13 cellular contexts compared by ENCODE assay signal in the genomic region with DNA sequence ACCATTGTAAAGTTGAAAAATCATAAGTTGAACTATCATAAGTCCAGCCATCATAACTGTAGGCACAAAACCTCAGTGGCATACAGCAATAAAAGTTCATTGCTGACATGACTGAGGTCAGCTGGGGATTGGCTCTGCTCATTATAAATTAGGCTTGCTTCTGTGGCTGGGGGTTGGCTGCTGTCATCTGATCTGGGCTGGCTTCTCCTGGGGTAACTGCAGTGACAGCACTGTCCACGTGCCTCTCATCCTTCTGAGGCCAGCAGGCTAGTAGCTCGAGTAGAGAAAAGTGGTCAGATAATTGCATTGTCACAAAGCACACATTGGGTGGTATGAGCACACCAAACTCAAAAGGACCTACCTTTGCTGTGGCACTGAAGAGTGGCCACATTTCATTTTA. TPM values are rescaled to one million over a fixed set of nuclear protein-coding genes. Genes with fewer than 3 reads are reported as not detected.
DNase-seq lines count a peak whose midpoint lies in the region; ATAC-seq and TF ChIP-seq lines count a peak whose summit lies in the region.
"Had no signal": no experiment of that assay in that cellular context is flagged by ENCODE, and none has a peak within 500 bp of the region (broad histone marks: within the 10 kb centered on the region; RNA-seq: fewer than 3 reads in every experiment).

No MANE protein-coding gene starts in this region.

- H2AFZ ChIP-seq in PC-9 = no peak overlapping the region
- H2AFZ ChIP-seq: GM23248, hepatocyte had no signal

- peaks cover 1% of the 10 kb centered on the region for H3K36me3 Mint-ChIP-seq in activated CD4-positive, alpha-beta T cell treated with anti-CD3 and anti-CD28 coated beads for 36 hours (ENCODE audit: low read depth)
- peaks cover 10% of the 10 kb centered on the region for H3K36me3 Mint-ChIP-seq in dendritic cell treated with granulocyte-macrophage colony-stimulating factor and Interleukin-4, amounts not matched to agents 40 ng/mL and 50 ng/mL, for 4 days (ENCODE audit: low read depth)

- H4K20me1 ChIP-seq in PC-9 (ENCODE audit: insufficient read depth) = no peaks in the 10 kb centered on the region

- H3K9me3 ChIP-seq in PC-9 (ENCODE audit: insufficient read depth, low read depth) = peaks cover 3% of the 10 kb centered on the region; the same call in 1 of the 2 replicates
- H3K9me3 ChIP-seq: mucosa of descending colon had no signal

- no peak overlapping the region for H3K4me3 ChIP-seq in PC-9
- H3K4me3 ChIP-seq in skin epidermis = no peak overlapping the region
- H3K4me3 ChIP-seq: hepatocyte, mucosa of descending colon had no signal

- BruUV-seq in PC-9 (replicated peaks; lab: Mats Ljungman, UMichigan) = no TSS peak

- H3K27ac Mint-ChIP-seq in activated CD4-positive, alpha-beta T cell treated with anti-CD3 and anti-CD28 coated beads for 36 hours = peak overlapping the region; percentile 13
- peak overlapping the region; percentile 67 for H3K27ac Mint-ChIP-seq in dendritic cell treated with granulocyte-macrophage colony-stimulating factor and Interleukin-4, amounts not matched to agents 40 ng/mL and 50 ng/mL, for 4 days

- peaks cover 90% of the 10 kb centered on the region for H3K4me1 Mint-ChIP-seq in activated CD4-positive, alpha-beta T cell treated with anti-CD3 and anti-CD28 coated beads for 36 hours
- peaks cover 75% of the 10 kb centered on the region for H3K4me1 Mint-ChIP-seq in dendritic cell treated with granulocyte-macrophage colony-stimulating factor and Interleukin-4, amounts not matched to agents 40 ng/mL and 50 ng/mL, for 4 days (ENCODE audit: low read depth)

- H3K9me2 ChIP-seq in PC-9 (ENCODE audit: insufficient read depth) = no peaks in the 10 kb centered on the region

- no peaks in the 10 kb centered on the region for H3K36me3 ChIP-seq in PC-9 (ENCODE audit: low read depth)

- no peaks in the 10 kb centered on the region for H3K9me3 Mint-ChIP-seq in activated CD4-positive, alpha-beta T cell treated with anti-CD3 and anti-CD28 coated beads for 36 hours (ENCODE audit: low read depth)
- H3K9me3 Mint-ChIP-seq in dendritic cell treated with granulocyte-macrophage colony-stimulating factor and Interleukin-4, amounts not matched to agents 40 ng/mL and 50 ng/mL, for 4 days = no peaks in the 10 kb centered on the region

- TF ChIP-seq CTCF in PC-9 (conservative IDR thresholded peaks at IDR 0.05) = no peak

- H3K27ac ChIP-seq in PC-9 (peak overlapping the region; percentile 99), skin epidermis (peak overlapping the region in 11 of 21 experiments; percentile 8 to 81 (median 48))

- H3K4me2 ChIP-seq in PC-9 = peak overlapping the region; percentile 79; the same call in 1 of the 2 replicates
- H3K4me2 ChIP-seq: hepatocyte had no signal

- POLR2A ChIA-PET in activated CD4-positive, alpha-beta T cell treated with anti-CD3 and anti-CD28 coated beads for 36 hours (lab: Charles Lee) = no interaction called here
- POLR2A ChIA-PET in PC-9 (lab: Charles Lee; ENCODE audit: unreplicated experiment) = interaction anchor here (0.7 kb wide), 1 partner anchor 8 kb away, joined by 3 read pairs; no protein-coding TSS in a partner anchor

- CTCF ChIA-PET in activated CD4-positive, alpha-beta T cell treated with anti-CD3 and anti-CD28 coated beads for 36 hours (lab: Charles Lee) = interaction anchor here (1.0 to 4.3 kb wide), 7 partner anchors 9 to 79 kb away, joined by 3 to 25 read pairs (median 6); a partner anchor contains a TSS
- CTCF ChIA-PET in PC-9 (lab: Charles Lee) = interaction anchor here (0.9 kb wide), 1 partner anchor 30 kb away, joined by 4 read pairs; no protein-coding TSS in a partner anchor

- peaks cover 37% of the 10 kb centered on the region for H3F3A ChIP-seq in PC-9 (ENCODE audit: insufficient read depth, low read depth)

- H3K27me3 Mint-ChIP-seq in activated CD4-positive, alpha-beta T cell treated with anti-CD3 and anti-CD28 coated beads for 36 hours = no peaks in the 10 kb centered on the region
- no peaks in the 10 kb centered on the region for H3K27me3 Mint-ChIP-seq in dendritic cell treated with granulocyte-macrophage colony-stimulating factor and Interleukin-4, amounts not matched to agents 40 ng/mL and 50 ng/mL, for 4 days

- H3K4me1 ChIP-seq in PC-9 (replicated peaks; ENCODE audit: insufficient read depth) = peaks cover 55% of the 10 kb centered on the region

- DNase-seq in activated CD4-positive, alpha-beta T cell treated with anti-CD3 and anti-CD28 coated beads for 36 hours = no peak
- no peak for DNase-seq in activated CD4-positive, alpha-beta T cell treated with anti-CD3 and anti-CD28 coated beads, Interleukin-2, amount 50 U/mL, for 48 hours
- DNase-seq in PC-9 (no peak), NCI-H146 (lab: John Stamatoyannopoulos, UW) (no peak)
- no peak for DNase-seq in activated CD4-positive, CD25-positive, alpha-beta regulatory T cell (lab: John Stamatoyannopoulos, UW)
- DNase-seq: activated gamma-delta T cell treated with Interleukin-2 at 50 U/mL for 16 hours, GM23248, mucosa of descending colon, NCI-H69 had no signal

- ATAC-seq in activated CD4-positive, alpha-beta T cell treated with anti-CD3 and anti-CD28 coated beads for 36 hours = no peak
- ATAC-seq in HG03439 (IDR thresholded peaks at IDR 0.05; ENCODE audit: unreplicated experiment) = no peak

- intact Hi-C loops in activated CD4-positive, alpha-beta T cell treated with anti-CD3 and anti-CD28 coated beads for 36 hours (cut with DNase I, micrococcal nuclease) = loop anchor here in 1 of 2 experiments (5.0 kb wide), 1 partner anchor 34 kb away; no protein-coding TSS in a partner anchor
- intact Hi-C loops in PC-9 (cut with micrococcal nuclease; ENCODE audit: unreplicated experiment) = loop anchor here (1.0 to 5.0 kb wide), 2 partner anchors 20 to 186 kb away; a partner anchor contains a TSS
- intact Hi-C loops in dendritic cell treated with granulocyte-macrophage colony-stimulating factor and Interleukin-4, amounts not matched to agents 40 ng/mL and 50 ng/mL, for 4 days (cut with micrococcal nuclease) = loop anchor here (5.0 kb wide), 1 partner anchor 44 kb away; no protein-coding TSS in a partner anchor

- H3K27me3 ChIP-seq in PC-9 (ENCODE audit: insufficient read depth, low read depth) = no peaks in the 10 kb centered on the region
- H3K27me3 ChIP-seq: hepatocyte had no signal

- no peak overlapping the region for H3K4me3 Mint-ChIP-seq in activated CD4-positive, alpha-beta T cell treated with anti-CD3 and anti-CD28 coated beads for 36 hours
- H3K4me3 Mint-ChIP-seq in dendritic cell treated with granulocyte-macrophage colony-stimulating factor and Interleukin-4, amounts not matched to agents 40 ng/mL and 50 ng/mL, for 4 days = no peak overlapping the region

- peaks cover 61% of the 10 kb centered on the region for H3K79me2 ChIP-seq in PC-9 (ENCODE audit: low read depth)

RNA-seq across cellular contexts. Expression of a gene that starts 31.3 kb away (rescaled TPM):
- 10 to 100 TPM; 41.1 to 67.0 TPM for total RNA-seq in activated CD4-positive, alpha-beta T cell treated with anti-CD3 and anti-CD28 coated beads for 36 hours
- 37.1 and 51.6 TPM in 2 replicates for total RNA-seq in PC-9 (2021)
